1 cellular context compared by ENCODE assay signal in genomic region chr18:13273800-13274199, GRCh38.
TF ChIP-seq lines count a peak whose summit lies in the region.

No MANE protein-coding gene starts in this region.

TF ChIP-seq in SK-N-SH, 30 proteins besides CTCF, POLR2A, EP300 and RAD21 (continued from another document):
- TF ChIP-seq REST (IDR thresholded peaks at IDR 0.05; ENCODE audit: low read depth, low read length): no peak
- TF ChIP-seq SIN3A (IDR thresholded peaks at IDR 0.05; ENCODE audit: borderline replicate concordance, low read depth, low read length): no peak
- TF ChIP-seq IRF3 (IDR thresholded peaks at IDR 0.05; ENCODE audit: low read depth, low read length): no peak
- TF ChIP-seq USF2 (IDR thresholded peaks at IDR 0.05; ENCODE audit: borderline replicate concordance, low read depth, low read length): no peak
- no peak for TF ChIP-seq SMC3 (IDR thresholded peaks at IDR 0.05; ENCODE audit: low read depth, low read length)
- TF ChIP-seq JUND (IDR thresholded peaks at IDR 0.05): no peak
- TF ChIP-seq GATA2 (CRISPR knock-in tag; IDR thresholded peaks at IDR 0.05): no peak
TF ChIP-seq in SK-N-SH: peak in this region for 0.
